Comparison of ENCODE assay signal across 1 cellular context in genomic region chr14:24442240-24443052, GRCh38.
TF ChIP-seq lines count a peak whose summit lies in the region.

TSS of gene SDR39U1 (minus strand) at chr14:24442776. CDS start at chr14:24442769, 7 bp downstream.

TF ChIP-seq in GM12878, 131 proteins besides CTCF, POLR2A, EP300 and RAD21 (continued from another document and continues in another):
- peak; percentile 9; the same call in 1 of the 2 replicates for TF ChIP-seq TCF12 (IDR thresholded peaks at IDR 0.05; ENCODE audit: low read depth, low read length)
- TF ChIP-seq SREBF2 (IDR thresholded peaks at IDR 0.05; ENCODE audit: low read length) = no peak
- TF ChIP-seq FOXK2 (IDR thresholded peaks at IDR 0.05) = peak; percentile 86
- TF ChIP-seq MTA2 (IDR thresholded peaks at IDR 0.05; ENCODE audit: low read depth) = peak; percentile 95
- peak; percentile 57; the same call in 1 of the 2 replicates for TF ChIP-seq EED (IDR thresholded peaks at IDR 0.05; ENCODE audit: low read depth)
- TF ChIP-seq HDAC2 (IDR thresholded peaks at IDR 0.05) = no peak
- TF ChIP-seq ESRRA (IDR thresholded peaks at IDR 0.05; ENCODE audit: low read length) = peak; percentile 86
- TF ChIP-seq, protein P1, sequence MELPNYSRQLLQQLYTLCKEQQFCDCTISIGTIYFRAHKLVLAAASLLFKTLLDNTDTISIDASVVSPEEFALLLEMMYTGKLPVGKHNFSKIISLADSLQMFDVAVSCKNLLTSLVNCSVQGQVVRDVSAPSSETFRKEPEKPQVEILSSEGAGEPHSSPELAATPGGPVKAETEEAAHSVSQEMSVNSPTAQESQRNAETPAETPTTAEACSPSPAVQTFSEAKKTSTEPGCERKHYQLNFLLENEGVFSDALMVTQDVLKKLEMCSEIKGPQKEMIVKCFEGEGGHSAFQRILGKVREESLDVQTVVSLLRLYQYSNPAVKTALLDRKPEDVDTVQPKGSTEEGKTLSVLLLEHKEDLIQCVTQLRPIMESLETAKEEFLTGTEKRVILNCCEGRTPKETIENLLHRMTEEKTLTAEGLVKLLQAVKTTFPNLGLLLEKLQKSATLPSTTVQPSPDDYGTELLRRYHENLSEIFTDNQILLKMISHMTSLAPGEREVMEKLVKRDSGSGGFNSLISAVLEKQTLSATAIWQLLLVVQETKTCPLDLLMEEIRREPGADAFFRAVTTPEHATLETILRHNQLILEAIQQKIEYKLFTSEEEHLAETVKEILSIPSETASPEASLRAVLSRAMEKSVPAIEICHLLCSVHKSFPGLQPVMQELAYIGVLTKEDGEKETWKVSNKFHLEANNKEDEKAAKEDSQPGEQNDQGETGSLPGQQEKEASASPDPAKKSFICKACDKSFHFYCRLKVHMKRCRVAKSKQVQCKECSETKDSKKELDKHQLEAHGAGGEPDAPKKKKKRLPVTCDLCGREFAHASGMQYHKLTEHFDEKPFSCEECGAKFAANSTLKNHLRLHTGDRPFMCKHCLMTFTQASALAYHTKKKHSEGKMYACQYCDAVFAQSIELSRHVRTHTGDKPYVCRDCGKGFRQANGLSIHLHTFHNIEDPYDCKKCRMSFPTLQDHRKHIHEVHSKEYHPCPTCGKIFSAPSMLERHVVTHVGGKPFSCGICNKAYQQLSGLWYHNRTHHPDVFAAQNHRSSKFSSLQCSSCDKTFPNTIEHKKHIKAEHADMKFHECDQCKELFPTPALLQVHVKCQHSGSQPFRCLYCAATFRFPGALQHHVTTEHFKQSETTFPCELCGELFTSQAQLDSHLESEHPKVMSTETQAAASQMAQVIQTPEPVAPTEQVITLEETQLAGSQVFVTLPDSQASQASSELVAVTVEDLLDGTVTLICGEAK (IDR thresholded peaks at IDR 0.05; ENCODE audit: borderline replicate concordance) = peak; percentile 97
- TF ChIP-seq RAD51 (IDR thresholded peaks at IDR 0.05) = peak; percentile 85
- TF ChIP-seq HDGF (IDR thresholded peaks at IDR 0.05) = peak; percentile 91
- TF ChIP-seq SRF (IDR thresholded peaks at IDR 0.05; ENCODE audit: low read depth in 2 of 2, low read length in 2 of 2) = 0 out of 4 replicates have a peak, but pooled peaks of 1 of the 2 experiments have one; percentile 61
- TF ChIP-seq MYC (IDR thresholded peaks at IDR 0.05; ENCODE audit: insufficient read depth, insufficient read length, insufficient replicate concordance, low read length, severe bottlenecking) = peak; percentile 24
- no peak for TF ChIP-seq BCL3 (IDR thresholded peaks at IDR 0.05; ENCODE audit: borderline replicate concordance, insufficient read depth, low read depth, low read length, poor library complexity, severe bottlenecking)
- peak; percentile 79 for TF ChIP-seq PML (IDR thresholded peaks at IDR 0.05; ENCODE audit: low read length)
- TF ChIP-seq YY1 (IDR thresholded peaks at IDR 0.05; ENCODE audit: low read depth, low read length) = 0 out of 2 replicates have a peak, but pooled peaks have one; percentile 64
- TF ChIP-seq, protein P2, sequence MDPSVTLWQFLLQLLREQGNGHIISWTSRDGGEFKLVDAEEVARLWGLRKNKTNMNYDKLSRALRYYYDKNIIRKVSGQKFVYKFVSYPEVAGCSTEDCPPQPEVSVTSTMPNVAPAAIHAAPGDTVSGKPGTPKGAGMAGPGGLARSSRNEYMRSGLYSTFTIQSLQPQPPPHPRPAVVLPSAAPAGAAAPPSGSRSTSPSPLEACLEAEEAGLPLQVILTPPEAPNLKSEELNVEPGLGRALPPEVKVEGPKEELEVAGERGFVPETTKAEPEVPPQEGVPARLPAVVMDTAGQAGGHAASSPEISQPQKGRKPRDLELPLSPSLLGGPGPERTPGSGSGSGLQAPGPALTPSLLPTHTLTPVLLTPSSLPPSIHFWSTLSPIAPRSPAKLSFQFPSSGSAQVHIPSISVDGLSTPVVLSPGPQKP (IDR thresholded peaks at IDR 0.05; ENCODE audit: low read depth, low read length) = peak; percentile 29; the same call in 1 of the 2 replicates
- TF ChIP-seq LARP7 (IDR thresholded peaks at IDR 0.05) = peak; percentile 60; the same call in 1 of the 2 replicates
- TF ChIP-seq MXI1 (IDR thresholded peaks at IDR 0.05; ENCODE audit: low read depth, low read length) = peak; percentile 70
- TF ChIP-seq, protein P3, sequence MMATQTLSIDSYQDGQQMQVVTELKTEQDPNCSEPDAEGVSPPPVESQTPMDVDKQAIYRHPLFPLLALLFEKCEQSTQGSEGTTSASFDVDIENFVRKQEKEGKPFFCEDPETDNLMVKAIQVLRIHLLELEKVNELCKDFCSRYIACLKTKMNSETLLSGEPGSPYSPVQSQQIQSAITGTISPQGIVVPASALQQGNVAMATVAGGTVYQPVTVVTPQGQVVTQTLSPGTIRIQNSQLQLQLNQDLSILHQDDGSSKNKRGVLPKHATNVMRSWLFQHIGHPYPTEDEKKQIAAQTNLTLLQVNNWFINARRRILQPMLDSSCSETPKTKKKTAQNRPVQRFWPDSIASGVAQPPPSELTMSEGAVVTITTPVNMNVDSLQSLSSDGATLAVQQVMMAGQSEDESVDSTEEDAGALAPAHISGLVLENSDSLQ (IDR thresholded peaks at IDR 0.05) = peak; percentile 27; the same call in 1 of the 2 replicates
- TF ChIP-seq NRF1 (conservative IDR thresholded peaks at IDR 0.05; ENCODE audit: low read depth, low read length) = peak; percentile 92
- TF ChIP-seq TBL1XR1 (IDR thresholded peaks at IDR 0.05; ENCODE audit: low read depth, low read length) = peak; percentile 89
- TF ChIP-seq CREM (IDR thresholded peaks at IDR 0.05; ENCODE audit: low read depth) = peak; percentile 74; the same call in 1 of the 2 replicates
- no peak for TF ChIP-seq ZNF592 (IDR thresholded peaks at IDR 0.05)
- peak; percentile 83 for TF ChIP-seq CREB1 (IDR thresholded peaks at IDR 0.05; ENCODE audit: low read depth)
- TF ChIP-seq BHLHE40 (IDR thresholded peaks at IDR 0.05; ENCODE audit: borderline replicate concordance in 1 of 2, low read depth in 2 of 2, low read length in 1 of 2) = peak; percentile 52 to 72
- TF ChIP-seq SMAD5 (IDR thresholded peaks at IDR 0.05; ENCODE audit: low read depth) = peak; percentile 77
- no peak for TF ChIP-seq REST (IDR thresholded peaks at IDR 0.05; ENCODE audit: low read depth, low read length)
- peak; percentile 96 for TF ChIP-seq MLLT1 (IDR thresholded peaks at IDR 0.05)
- TF ChIP-seq, protein P4, sequence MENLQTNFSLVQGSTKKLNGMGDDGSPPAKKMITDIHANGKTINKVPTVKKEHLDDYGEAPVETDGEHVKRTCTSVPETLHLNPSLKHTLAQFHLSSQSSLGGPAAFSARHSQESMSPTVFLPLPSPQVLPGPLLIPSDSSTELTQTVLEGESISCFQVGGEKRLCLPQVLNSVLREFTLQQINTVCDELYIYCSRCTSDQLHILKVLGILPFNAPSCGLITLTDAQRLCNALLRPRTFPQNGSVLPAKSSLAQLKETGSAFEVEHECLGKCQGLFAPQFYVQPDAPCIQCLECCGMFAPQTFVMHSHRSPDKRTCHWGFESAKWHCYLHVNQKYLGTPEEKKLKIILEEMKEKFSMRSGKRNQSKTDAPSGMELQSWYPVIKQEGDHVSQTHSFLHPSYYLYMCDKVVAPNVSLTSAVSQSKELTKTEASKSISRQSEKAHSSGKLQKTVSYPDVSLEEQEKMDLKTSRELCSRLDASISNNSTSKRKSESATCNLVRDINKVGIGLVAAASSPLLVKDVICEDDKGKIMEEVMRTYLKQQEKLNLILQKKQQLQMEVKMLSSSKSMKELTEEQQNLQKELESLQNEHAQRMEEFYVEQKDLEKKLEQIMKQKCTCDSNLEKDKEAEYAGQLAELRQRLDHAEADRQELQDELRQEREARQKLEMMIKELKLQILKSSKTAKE (IDR thresholded peaks at IDR 0.05; ENCODE audit: low read depth, poor library complexity, severe bottlenecking) = peak; percentile 7
- TF ChIP-seq, protein P5, sequence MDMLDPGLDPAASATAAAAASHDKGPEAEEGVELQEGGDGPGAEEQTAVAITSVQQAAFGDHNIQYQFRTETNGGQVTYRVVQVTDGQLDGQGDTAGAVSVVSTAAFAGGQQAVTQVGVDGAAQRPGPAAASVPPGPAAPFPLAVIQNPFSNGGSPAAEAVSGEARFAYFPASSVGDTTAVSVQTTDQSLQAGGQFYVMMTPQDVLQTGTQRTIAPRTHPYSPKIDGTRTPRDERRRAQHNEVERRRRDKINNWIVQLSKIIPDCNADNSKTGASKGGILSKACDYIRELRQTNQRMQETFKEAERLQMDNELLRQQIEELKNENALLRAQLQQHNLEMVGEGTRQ (IDR thresholded peaks at IDR 0.05; ENCODE audit: borderline replicate concordance, low read depth, low read length) = peak; percentile 17
- TF ChIP-seq POLR2AphosphoS2 (IDR thresholded peaks at IDR 0.05; ENCODE audit: low read depth, low read length) = peak; percentile 9; the same call in 1 of the 2 replicates
- no peak for TF ChIP-seq EZH2 (IDR thresholded peaks at IDR 0.05; ENCODE audit: borderline replicate concordance, control insufficient read depth, low read depth, low read length)
- TF ChIP-seq BACH1 (IDR thresholded peaks at IDR 0.05; ENCODE audit: borderline replicate concordance) = no peak
- no peak for TF ChIP-seq TCF3 (IDR thresholded peaks at IDR 0.05; ENCODE audit: borderline replicate concordance, insufficient read depth, low read depth, low read length)
- TF ChIP-seq NBN (IDR thresholded peaks at IDR 0.05) = no peak; the same call in 1 of the 2 replicates
- TF ChIP-seq NR2F1 (conservative IDR thresholded peaks at IDR 0.05) = peak; percentile 73
